31 cellular contexts compared by ENCODE assay signal in genomic region chr3:112362221-112362620, GRCh38.
"Had no signal": no experiment of that assay in that cellular context is flagged by ENCODE, and none has a peak within 500 bp of the region (broad histone marks: within the 10 kb centered on the region; RNA-seq: fewer than 3 reads in every experiment).

No MANE protein-coding gene starts in this region.

- H3K4me3 Mint-ChIP-seq: activated naive CD8-positive, alpha-beta T cell; immature natural killer cell; nephron progenitor cell; stimulated activated memory B cell treated with anti-CD40 and anti-IgM and Interleukin-4, amounts not matched to agents 10 μg/mL and 1 μg/mL and 100 μg/mL, for 72 hours had no signal

- H3K4me3 ChIP-seq: body of pancreas, coronary artery, esophagus muscularis mucosa, lung, mucosa of descending colon, sigmoid colon, SK-N-MC, smooth muscle cell, stomach, suprapubic skin, transverse colon had no signal

- H3K9me3 ChIP-seq: body of pancreas, esophagus muscularis mucosa, mucosa of descending colon, neutrophil, sigmoid colon, stomach, suprapubic skin, transverse colon had no signal

- H3K36me3 ChIP-seq: esophagus muscularis mucosa, neutrophil, sigmoid colon, stomach, suprapubic skin, transverse colon had no signal

- H3K27ac Mint-ChIP-seq: activated naive CD8-positive, alpha-beta T cell; immature natural killer cell; nephron progenitor cell; stimulated activated memory B cell treated with anti-CD40 and anti-IgM and Interleukin-4, amounts not matched to agents 10 μg/mL and 1 μg/mL and 100 μg/mL, for 72 hours had no signal

- DNase-seq: activated CD4-positive, alpha-beta T cell treated with anti-CD3 and anti-CD28 coated beads for 4 hours; activated CD4-positive, alpha-beta T cell treated with anti-CD3 and anti-CD28 coated beads, Interleukin-2, amount 50 U/mL, for 48 hours; activated CD8-positive, alpha-beta memory T cell treated with anti-CD3 and anti-CD28 coated beads for 24 hours; activated effector memory CD4-positive, alpha-beta T cell treated with Interleukin-2 at 50 U/mL for 16 hours; activated naive CD4-positive, alpha-beta T cell treated with Interleukin-2 at 50 U/mL for 16 hours; anterior cingulate cortex; body of pancreas; cerebellar nuclear complex; hypothalamus; immature natural killer cell; kidney; mucosa of descending colon; nephron progenitor cell; sigmoid colon; stimulated activated CD4-positive, alpha-beta T cell treated with anti-CD3 and anti-CD28 coated beads, Interleukin-1b, Interleukin-23, amount 100 ng/mL, for 48 hours; stimulated activated CD4-positive, alpha-beta T cell treated with anti-CD3 and anti-CD28 coated beads, Interleukin-4, amount 100 ng/mL, for 4 hours; stimulated activated CD8-positive, alpha-beta memory T cell treated with anti-CD3 and anti-CD28 coated beads, Interleukin-4, amount 100 ng/mL, for 48 hours; stomach; transverse colon had no signal

- H3K27ac ChIP-seq: body of pancreas, neutrophil, SK-N-MC, suprapubic skin, transverse colon, VCaP had no signal

- ATAC-seq: body of pancreas; left lobe of liver; mucosa of descending colon; stimulated activated memory B cell treated with anti-CD40 and anti-IgM and Interleukin-4, amounts not matched to agents 10 μg/mL and 1 μg/mL and 100 μg/mL, for 72 hours had no signal

- H3K27me3 Mint-ChIP-seq: activated naive CD8-positive, alpha-beta T cell; stimulated activated memory B cell treated with anti-CD40 and anti-IgM and Interleukin-4, amounts not matched to agents 10 μg/mL and 1 μg/mL and 100 μg/mL, for 72 hours had no signal

- FAIRE-seq: frontal cortex, kidney had no signal

- H3K27me3 ChIP-seq: body of pancreas, esophagus muscularis mucosa, neutrophil, sigmoid colon, stomach, suprapubic skin, transverse colon had no signal

- H3K9me3 Mint-ChIP-seq: immature natural killer cell; nephron progenitor cell; stimulated activated memory B cell treated with anti-CD40 and anti-IgM and Interleukin-4, amounts not matched to agents 10 μg/mL and 1 μg/mL and 100 μg/mL, for 72 hours had no signal

- H3K4me2 ChIP-seq: smooth muscle cell had no signal

- H3K36me3 Mint-ChIP-seq: immature natural killer cell had no signal

- H3K4me1 ChIP-seq: body of pancreas, suprapubic skin had no signal
